Comparison of ENCODE assay signal across 13 cellular contexts in genomic region chr18:48709371-48709770, GRCh38.
"Had no signal": no experiment of that assay in that cellular context is flagged by ENCODE, and none has a peak within 500 bp of the region (broad histone marks: within the 10 kb centered on the region; RNA-seq: fewer than 3 reads in every experiment).

No MANE protein-coding gene starts in this region.

- H3K4me1 Mint-ChIP-seq: activated naive CD8-positive, alpha-beta T cell treated with anti-CD3 and anti-CD28 coated beads for 36 hours had no signal

- H3K4me3 Mint-ChIP-seq: activated naive CD8-positive, alpha-beta T cell treated with anti-CD3 and anti-CD28 coated beads for 36 hours; natural killer cell treated with Interleukin-12 subunit alpha and Interleukin-12 subunit beta and Interleukin-15 and Interleukin-18, amount 100 ng/mL, for 72 hours; stimulated activated naive CD8-positive, alpha-beta T cell treated with anti-CD3 and anti-CD28 coated beads, Interleukin-15, amount 100 ng/mL, for 72 hours had no signal

- H3K27ac ChIP-seq: breast epithelium had no signal

- H3K4me1 ChIP-seq: breast epithelium had no signal

- H3K4me3 ChIP-seq: breast epithelium, dorsolateral prefrontal cortex had no signal

- H3K36me3 Mint-ChIP-seq: activated naive CD8-positive, alpha-beta T cell treated with anti-CD3 and anti-CD28 coated beads for 36 hours; natural killer cell treated with Interleukin-12 subunit alpha and Interleukin-12 subunit beta and Interleukin-15 and Interleukin-18, amount 100 ng/mL, for 72 hours had no signal

- H3K27me3 ChIP-seq: breast epithelium, dorsolateral prefrontal cortex had no signal

- DNase-seq: activated CD4-positive, alpha-beta T cell treated with anti-CD3 and anti-CD28 coated beads, Interleukin-2, amount 50 U/mL, for 4 hours; activated gamma-delta T cell; activated naive CD8-positive, alpha-beta T cell treated with anti-CD3 and anti-CD28 coated beads for 36 hours; activated T-cell treated with anti-CD3 and anti-CD28 coated beads, Interleukin-2, amount 50 U/mL, for 48 hours; anterior cingulate cortex; dorsolateral prefrontal cortex; foreskin melanocyte; kidney glomerular epithelial cell; stimulated activated CD4-positive, alpha-beta T cell treated with anti-CD3 and anti-CD28 coated beads, Interleukin-4, amount 100 ng/mL, for 4 hours; stimulated activated naive CD8-positive, alpha-beta T cell treated with anti-CD3 and anti-CD28 coated beads, Interleukin-15, amount 100 ng/mL, for 72 hours; T-helper 2 cell had no signal

- H3K27me3 Mint-ChIP-seq: activated naive CD8-positive, alpha-beta T cell treated with anti-CD3 and anti-CD28 coated beads for 36 hours; stimulated activated naive CD8-positive, alpha-beta T cell treated with anti-CD3 and anti-CD28 coated beads, Interleukin-15, amount 100 ng/mL, for 72 hours had no signal

- H3K27ac Mint-ChIP-seq: activated naive CD8-positive, alpha-beta T cell treated with anti-CD3 and anti-CD28 coated beads for 36 hours; natural killer cell treated with Interleukin-12 subunit alpha and Interleukin-12 subunit beta and Interleukin-15 and Interleukin-18, amount 100 ng/mL, for 72 hours; stimulated activated naive CD8-positive, alpha-beta T cell treated with anti-CD3 and anti-CD28 coated beads, Interleukin-15, amount 100 ng/mL, for 72 hours had no signal

- H3K36me3 ChIP-seq: breast epithelium had no signal

- H3K9me3 ChIP-seq: breast epithelium had no signal

- H3K9me3 Mint-ChIP-seq: activated naive CD8-positive, alpha-beta T cell treated with anti-CD3 and anti-CD28 coated beads for 36 hours; natural killer cell treated with Interleukin-12 subunit alpha and Interleukin-12 subunit beta and Interleukin-15 and Interleukin-18, amount 100 ng/mL, for 72 hours; stimulated activated naive CD8-positive, alpha-beta T cell treated with anti-CD3 and anti-CD28 coated beads, Interleukin-15, amount 100 ng/mL, for 72 hours had no signal
